ENCODE assay signal across 1 cellular context in genomic region chr6:137261393-137262154, GRCh38.
TF ChIP-seq lines count a peak whose summit lies in the region.

No MANE protein-coding gene starts in this region.

TF ChIP-seq in HepG2, 621 proteins besides CTCF, POLR2A, EP300 and RAD21 (continued from another document):
- TF ChIP-seq FOXP4 (CRISPR knock-in tag; IDR thresholded peaks at IDR 0.05) (peak; percentile 34; the same call in 1 of the 2 replicates), ZNF766 (CRISPR knock-in tag; IDR thresholded peaks at IDR 0.05; ENCODE audit: borderline replicate concordance) (no peak), GATAD2A (CRISPR knock-in tag; IDR thresholded peaks at IDR 0.05) (no peak), STAT5B (CRISPR knock-in tag; IDR thresholded peaks at IDR 0.05) (no peak), BCL6 (CRISPR knock-in tag; IDR thresholded peaks at IDR 0.05) (peak; percentile 39; the same call in 1 of the 2 replicates), ZNF589 (CRISPR knock-in tag; conservative IDR thresholded peaks at IDR 0.05) (no peak), ZNF724P (CRISPR knock-in tag; IDR thresholded peaks at IDR 0.05; ENCODE audit: borderline replicate concordance) (no peak), RFX5 (IDR thresholded peaks at IDR 0.05; ENCODE audit: low read depth, low read length) (no peak), HMG20B (CRISPR knock-in tag; conservative IDR thresholded peaks at IDR 0.05) (no peak), ZNF567 (CRISPR knock-in tag; IDR thresholded peaks at IDR 0.05; ENCODE audit: borderline replicate concordance) (no peak), FOXP1 (IDR thresholded peaks at IDR 0.05) (no peak), FOXP1 (CRISPR knock-in tag; IDR thresholded peaks at IDR 0.05) (0 out of 2 replicates have a peak, but pooled peaks have one; percentile 39), ZNF546 (CRISPR knock-in tag; conservative IDR thresholded peaks at IDR 0.05) (no peak), RARA (CRISPR knock-in tag; IDR thresholded peaks at IDR 0.05) (peak; percentile 60), ZNF550 (CRISPR knock-in tag; IDR thresholded peaks at IDR 0.05; ENCODE audit: borderline replicate concordance) (no peak), CREM (IDR thresholded peaks at IDR 0.05) (no peak), CREM (CRISPR knock-in tag; IDR thresholded peaks at IDR 0.05) (no peak), ZNF710 (CRISPR knock-in tag; IDR thresholded peaks at IDR 0.05; ENCODE audit: borderline replicate concordance) (no peak), FOXA3 (CRISPR knock-in tag; IDR thresholded peaks at IDR 0.05) (peak; percentile 29; the same call in 1 of the 2 replicates), SMC3 (IDR thresholded peaks at IDR 0.05; ENCODE audit: low read length) (no peak), ZFP36L2 (CRISPR knock-in tag; IDR thresholded peaks at IDR 0.05) (no peak), FIP1L1 (IDR thresholded peaks at IDR 0.05; ENCODE audit: borderline replicate concordance, insufficient read depth, low read depth, low read length) (no peak), ZMYM4 (CRISPR knock-in tag; IDR thresholded peaks at IDR 0.05) (no peak)
